In the genomic region with DNA sequence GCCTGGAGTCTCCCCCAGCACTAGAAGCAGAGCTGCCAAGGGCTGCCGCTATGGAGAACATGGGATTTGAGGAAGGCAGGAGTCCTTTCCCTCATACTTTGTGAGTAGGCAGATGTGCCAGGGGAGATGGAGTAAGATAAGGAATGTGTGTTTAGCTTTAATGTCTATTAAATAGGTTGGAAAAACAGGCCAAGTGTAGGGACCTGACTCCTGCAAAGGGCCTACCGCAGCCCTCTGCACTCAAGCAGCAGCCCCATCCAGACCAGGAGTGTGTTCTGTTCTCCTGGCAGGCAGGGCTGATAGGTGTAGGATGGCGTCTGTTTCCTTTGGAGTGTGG, we compare ENCODE assay signal across 13 cellular contexts. TPM values are rescaled to one million over a fixed set of nuclear protein-coding genes. Genes with fewer than 3 reads are reported as not detected.
A peak's percentile ranks its signal among the peaks of the same experiment; 100 is the strongest.
DNase-seq lines count a peak whose midpoint lies in the region; ATAC-seq and TF ChIP-seq lines count a peak whose summit lies in the region.
"Had no signal": no experiment of that assay in that cellular context is flagged by ENCODE, and none has a peak within 500 bp of the region (broad histone marks: within the 10 kb centered on the region; RNA-seq: fewer than 3 reads in every experiment).

No MANE protein-coding gene starts in this region.

- no peaks in the 10 kb centered on the region for H3K9me3 ChIP-seq in BE2C
- H3K9me3 ChIP-seq: lower lobe of right lung, prostate gland, tibial nerve had no signal

- H3K4me3 ChIP-seq in BE2C (ENCODE audit: low read depth, low read length) (peak overlapping the region; percentile 85), GM12864 (ENCODE audit: low read depth, low read length) (peak overlapping the region; percentile 65)
- H3K4me3 ChIP-seq: prostate gland, tibial nerve had no signal

- TF ChIP-seq CTCF in BE2C (IDR thresholded peaks at IDR 0.05; ENCODE audit: low read depth, low read length) (no peak), GM12864 (IDR thresholded peaks at IDR 0.05; ENCODE audit: low read depth, low read length, missing control alignments) (no peak), VCaP (conservative IDR thresholded peaks at IDR 0.05) (no peak)

- peak overlapping the region; percentile 27; the same call in 1 of the 2 replicates for H3K27ac ChIP-seq in VCaP
- H3K27ac ChIP-seq: lower lobe of right lung, prostate gland had no signal

- peaks cover 19% of the 10 kb centered on the region for H3K4me1 ChIP-seq in BE2C

- no peak for ATAC-seq in HG03045 (IDR thresholded peaks at IDR 0.05; ENCODE audit: unreplicated experiment)
- ATAC-seq: lower lobe of right lung had no signal

- H3K36me3 ChIP-seq in BE2C, result peaks cover 20% of the 10 kb centered on the region
- H3K36me3 ChIP-seq: prostate gland had no signal

- DNase-seq in BE2C, result peak; percentile 55
- DNase-seq in GM12864 (ENCODE audit: low read depth), result no peak
- peak; percentile 0 for DNase-seq in iPS-NIHi11 (ENCODE audit: low spot score)
- DNase-seq in NCI-H2107 treated with DMSO at 0.1 percent for 48 hours (lab: John Stamatoyannopoulos, UW; ENCODE audit: unreplicated experiment), result no peak
- no peak for DNase-seq in activated CD4-positive, CD25-positive, alpha-beta regulatory T cell treated with anti-CD3 and anti-CD28 coated beads, Interleukin-2, amount 50 U/mL, for 72 hours
- DNase-seq in dedifferentiated amniotic fluid mesenchymal stem cell (ENCODE audit: extremely low spot score), result no peak
- DNase-seq: foreskin melanocyte, lower lobe of right lung, NCI-H1105 treated with DMSO at 0.1 percent for 48 hours had no signal

- no peaks in the 10 kb centered on the region for H3K27me3 ChIP-seq in BE2C
- H3K27me3 ChIP-seq: tibial nerve had no signal

RNA-seq across cellular contexts. Expression of a gene that starts 1.8 kb away (rescaled TPM):
- polyA plus RNA-seq in BE2C (2012; ENCODE audit: insufficient read depth, insufficient read length, low read depth), result 61.8 TPM

RNA-seq across cellular contexts. Expression of a gene that starts 11.1 kb away (rescaled TPM):
- 232 TPM for polyA plus RNA-seq in BE2C (2012; ENCODE audit: insufficient read depth, insufficient read length, low read depth)

RNA-seq across cellular contexts. Expression of a gene that starts 11.4 kb away (rescaled TPM):
- polyA plus RNA-seq in BE2C (2012; ENCODE audit: insufficient read depth, insufficient read length, low read depth), result 66.2 TPM

RNA-seq across cellular contexts. Expression of a gene that starts 16.4 kb away (rescaled TPM):
- polyA plus RNA-seq in BE2C (2012; ENCODE audit: insufficient read depth, insufficient read length, low read depth), result 35.1 TPM

Comparison
In these comparisons a context has a peak if more than half of its experiments do, and no peak if none do; other contexts are left out.
1. DNase-seq: peak in BE2C (single experiment) and iPS-NIHi11 (single experiment); none in GM12864 (single experiment), NCI-H2107 treated with DMSO at 0.1 percent for 48 hours (single experiment), activated CD4-positive, CD25-positive, alpha-beta regulatory T cell treated with anti-CD3 and anti-CD28 coated beads, Interleukin-2, amount 50 U/mL, for 72 hours (single experiment) and dedifferentiated amniotic fluid mesenchymal stem cell (single experiment).